ENCODE assay signal across 9 cellular contexts in genomic region chr6:68633654-68634502, GRCh38. TPM values are rescaled to one million over a fixed set of nuclear protein-coding genes. Genes with fewer than 3 reads are reported as not detected.
DNase-seq lines count a peak whose midpoint lies in the region; ATAC-seq, FAIRE-seq and TF ChIP-seq lines count a peak whose summit lies in the region.
"Had no signal": no experiment of that assay in that cellular context is flagged by ENCODE, and none has a peak within 500 bp of the region (broad histone marks: within the 10 kb centered on the region; RNA-seq: fewer than 3 reads in every experiment).

No MANE protein-coding gene starts in this region.

- no peak overlapping the region for H3K18ac ChIP-seq in mesenchymal stem cell (ENCODE audit: low read depth in 1 of 2, low read length in 2 of 2)

- in situ Hi-C loops in GM12878 (cut with MboI), result loop anchor here (10.0 to 25.0 kb wide), 2 partner anchors 331 to 1478 kb away; no protein-coding TSS in a partner anchor

- no peak overlapping the region for H3K27ac Mint-ChIP-seq in stimulated activated naive CD8-positive, alpha-beta T cell treated with anti-CD3 and anti-CD28 coated beads, Interleukin-15, Interleukin-2, amounts not matched to agents 100 ng/mL and 50 ng/mL, for 24 hours

- H3K9me3 ChIP-seq in GM12878 (replicated peaks; ENCODE audit: control insufficient read depth, insufficient read depth, low read length) (no peaks in the 10 kb centered on the region), mesenchymal stem cell (ENCODE audit: control insufficient read depth, low read length) (no peaks in the 10 kb centered on the region)

- BruUV-seq in GM12878 (replicated peaks; lab: Mats Ljungman, UMichigan), result no TSS peak

- H2BK15ac ChIP-seq in mesenchymal stem cell (ENCODE audit: low read depth, poor library complexity, severe bottlenecking), result no peak overlapping the region

- no peak overlapping the region for H3K14ac ChIP-seq in mesenchymal stem cell (ENCODE audit: low read length in 2 of 2)

- no peak for TF ChIP-seq CTCF in GM12878 (IDR thresholded peaks at IDR 0.05 in 2 of 3, conservative IDR thresholded peaks at IDR 0.05 in 1 of 3; ENCODE audit: control insufficient read depth in 2 of 3, extremely low read depth in 1 of 3, insufficient read depth in 1 of 3, low read depth in 3 of 3, low read length in 3 of 3)

- DNase-seq in stimulated activated naive CD8-positive, alpha-beta T cell treated with anti-CD3 and anti-CD28 coated beads, Interleukin-15, Interleukin-2, amounts not matched to agents 100 U/mL and 50 U/mL, for 24 hours, result no peak
- no peak for DNase-seq in GM12878 (ENCODE audit: low read depth, low spot score)
- DNase-seq in mesenchymal stem cell, result peak; percentile 6
- no peak for DNase-seq in NCI-H226
- DNase-seq in activated CD4-positive, alpha-beta T cell treated with anti-CD3 and anti-CD28 coated beads, Interleukin-2, amount 50 U/mL, for 48 hours, result no peak
- no peak for DNase-seq in foreskin melanocyte

- WGBS in GM12878 (ENCODE audit: insufficient coverage, insufficient replicate concordance, low lambda C conversion rate, missing lambda C conversion rate), result 16% methylated on average over 15 of the region's 15 CpGs
- 16% methylated on average over 8 of the region's 15 CpGs for whole genome bisulfite sequencing in mesenchymal stem cell

- TF ChIP-seq POLR2A in GM12878 (IDR thresholded peaks at IDR 0.05; ENCODE audit: low read depth, low read length), result no peak

- no peaks in the 10 kb centered on the region for H3K79me1 ChIP-seq in mesenchymal stem cell (replicated peaks; ENCODE audit: low read length, poor library complexity, severe bottlenecking)

- peak overlapping the region; percentile 82 for H3K4me2 ChIP-seq in GM12878 (ENCODE audit: control insufficient read depth, insufficient read depth)
- peak overlapping the region; percentile 98 for H3K4me2 ChIP-seq in mesenchymal stem cell (ENCODE audit: low read length, poor library complexity, severe bottlenecking)

- H3K4me1 ChIP-seq in GM12878 (ENCODE audit: control insufficient read depth, insufficient read depth, low read length) (no peaks in the 10 kb centered on the region), mesenchymal stem cell (ENCODE audit: control insufficient read depth, insufficient read depth, low read depth, low read length) (no peaks in the 10 kb centered on the region)

- H3K36me3 ChIP-seq in GM12878 (ENCODE audit: control insufficient read depth in 2 of 2, insufficient read depth in 2 of 2, low read length in 1 of 2), result no peaks in the 10 kb centered on the region
- H3K36me3 ChIP-seq in mesenchymal stem cell (ENCODE audit: control insufficient read depth in 1 of 2, insufficient read depth in 2 of 2, low read depth in 1 of 2, low read length in 2 of 2), result no peaks in the 10 kb centered on the region

- no peaks in the 10 kb centered on the region for H4K20me1 ChIP-seq in GM12878 (ENCODE audit: control insufficient read depth, insufficient read depth)

- no peak for FAIRE-seq in GM12878 (lab: Jason Lieb, UNC)

- H3K4me3 Mint-ChIP-seq in stimulated activated naive CD8-positive, alpha-beta T cell treated with anti-CD3 and anti-CD28 coated beads, Interleukin-15, Interleukin-2, amounts not matched to agents 100 ng/mL and 50 ng/mL, for 24 hours, result peak overlapping the region; percentile 71

- peaks cover 57% of the 10 kb centered on the region for H3K27me3 Mint-ChIP-seq in stimulated activated naive CD8-positive, alpha-beta T cell treated with anti-CD3 and anti-CD28 coated beads, Interleukin-15, Interleukin-2, amounts not matched to agents 100 ng/mL and 50 ng/mL, for 24 hours

- H4K8ac ChIP-seq in mesenchymal stem cell (ENCODE audit: low read length), result no peak overlapping the region

- H2BK5ac ChIP-seq in mesenchymal stem cell (ENCODE audit: low read depth, low read length, poor library complexity, severe bottlenecking), result no peak overlapping the region

- peaks cover 20% of the 10 kb centered on the region for H3K4me1 Mint-ChIP-seq in stimulated activated naive CD8-positive, alpha-beta T cell treated with anti-CD3 and anti-CD28 coated beads, Interleukin-15, Interleukin-2, amounts not matched to agents 100 ng/mL and 50 ng/mL, for 24 hours (ENCODE audit: low read depth)

- H3K4me3 ChIP-seq in GM12878 (no peak overlapping the region; the same call in 1 of the 2 replicates), mesenchymal stem cell (ENCODE audit: insufficient read depth in 1 of 2, low read depth in 1 of 2, low read length in 2 of 2) (peak overlapping the region; percentile 69 to 88)

- H3K27ac ChIP-seq in GM12878 (ENCODE audit: control insufficient read depth, insufficient read depth), result no peak overlapping the region
- no peak overlapping the region for H3K27ac ChIP-seq in mesenchymal stem cell (ENCODE audit: low read length, poor library complexity, severe bottlenecking)

- RAD21 ChIA-PET in GM12878 (lab: Charles Lee; ENCODE audit: unreplicated experiment), result no interaction called here

- H3K4ac ChIP-seq in mesenchymal stem cell (ENCODE audit: low read depth in 1 of 2, low read length in 2 of 2), result no peak overlapping the region

- no peaks in the 10 kb centered on the region for H3K9me3 Mint-ChIP-seq in stimulated activated naive CD8-positive, alpha-beta T cell treated with anti-CD3 and anti-CD28 coated beads, Interleukin-15, Interleukin-2, amounts not matched to agents 100 ng/mL and 50 ng/mL, for 24 hours

- no peak for ATAC-seq in stimulated activated naive CD8-positive, alpha-beta T cell treated with anti-CD3 and anti-CD28 coated beads, Interleukin-15, Interleukin-2, amounts not matched to agents 100 U/mL and 50 U/mL, for 24 hours
- ATAC-seq in GM12878 (no peak), GM21737 (IDR thresholded peaks at IDR 0.05; ENCODE audit: unreplicated experiment) (no peak)

- no peak overlapping the region for H3K9ac ChIP-seq in GM12878 (ENCODE audit: control insufficient read depth, insufficient read depth, low read length)
- peak overlapping the region; percentile 56 for H3K9ac ChIP-seq in mesenchymal stem cell (ENCODE audit: low read length)

- H2BK120ac ChIP-seq in mesenchymal stem cell (ENCODE audit: low read depth, low read length), result no peak overlapping the region

- H3K23ac ChIP-seq in mesenchymal stem cell (ENCODE audit: low read length in 2 of 2), result no peak overlapping the region

- SMC1A ChIA-PET in GM12878 (lab: Charles Lee; ENCODE audit: uncharacterized antibody, unreplicated experiment), result no interaction called here

- POLR2A ChIA-PET in GM12878 (lab: Charles Lee), result no interaction called here

- peaks cover 1 to 16% of the 10 kb centered on the region in 2 experiments for H3K27me3 ChIP-seq in GM12878 (replicated peaks in 1 of 2; ENCODE audit: control insufficient read depth in 2 of 2, insufficient read depth in 2 of 2, low read length in 1 of 2)
- H3K27me3 ChIP-seq in mesenchymal stem cell (ENCODE audit: control insufficient read depth in 1 of 2, insufficient read depth in 1 of 2, low read length in 2 of 2), result peaks cover 3 to 47% of the 10 kb centered on the region in 2 experiments

- H2AFZ ChIP-seq in GM12878 (ENCODE audit: control insufficient read depth, low read depth, low read length) (no peak overlapping the region; the same call in 1 of the 2 replicates), mesenchymal stem cell (ENCODE audit: low read depth, low read length) (no peak overlapping the region)

- CTCF ChIA-PET in GM12878 (lab: Yijun Ruan, JAX), result no interaction called here

- H3K79me2 ChIP-seq in GM12878 (ENCODE audit: control insufficient read depth, insufficient read depth, low read length), result no peaks in the 10 kb centered on the region

- no peak overlapping the region for H2AK5ac ChIP-seq in mesenchymal stem cell (ENCODE audit: low read length, severe bottlenecking)

- intact Hi-C loops in GM12878 (cut with micrococcal nuclease; ENCODE audit: unreplicated experiment), result no loop called here

- H2BK12ac ChIP-seq in mesenchymal stem cell (ENCODE audit: low read length in 2 of 2), result no peak overlapping the region

- H4K91ac ChIP-seq in mesenchymal stem cell (ENCODE audit: low read length), result no peak overlapping the region

- no peaks in the 10 kb centered on the region for H3K36me3 Mint-ChIP-seq in stimulated activated naive CD8-positive, alpha-beta T cell treated with anti-CD3 and anti-CD28 coated beads, Interleukin-15, Interleukin-2, amounts not matched to agents 100 ng/mL and 50 ng/mL, for 24 hours (ENCODE audit: low read depth)

- no peak for TF ChIP-seq EP300 in GM12878 (IDR thresholded peaks at IDR 0.05; ENCODE audit: borderline replicate concordance in 1 of 2, control insufficient read depth in 1 of 2, low read depth in 2 of 2, low read length in 2 of 2)

- no peak for TF ChIP-seq RAD21 in GM12878 (IDR thresholded peaks at IDR 0.05; ENCODE audit: insufficient read depth, low read depth, low read length)

TF ChIP-seq in GM12878, 131 proteins besides CTCF, POLR2A, EP300 and RAD21 (continues in another document):
- TF ChIP-seq LARP7 (IDR thresholded peaks at IDR 0.05) (no peak), USF2 (IDR thresholded peaks at IDR 0.05; ENCODE audit: borderline replicate concordance, low read depth, low read length) (no peak), MEF2A (IDR thresholded peaks at IDR 0.05; ENCODE audit: insufficient read depth, low read depth, low read length) (no peak), RCOR1 (conservative IDR thresholded peaks at IDR 0.05; ENCODE audit: low read depth, low read length) (no peak), NRF1 (conservative IDR thresholded peaks at IDR 0.05; ENCODE audit: low read depth, low read length) (no peak)

RNA-seq across cellular contexts. Expression of gene ADGRB3, which starts 1.2 kb away (rescaled TPM):
- 0.10 TPM in 1 of 2 replicates, not detected in the other for total RNA-seq in GM12878 (2013; cell fraction: nucleolus; rRNA removed)
- total RNA-seq in GM12878 (2014; rRNA removed), result 0.06 TPM in 1 of 2 replicates, not detected in the other
- total RNA-seq in GM12878 (2014; rRNA removed; fragmentation: Illumina TruSeq; extraction: Trizol), result not detected in 2 replicates
- total RNA-seq in GM12878 (2021), result not detected in 2 replicates
- polyA plus RNA-seq in GM12878 (2011; ENCODE audit: low read depth), result not detected
- not detected in 2 replicates for polyA plus RNA-seq in GM12878 (2011; rRNA removed)
- not detected in 2 replicates for polyA plus RNA-seq in GM12878 (2011; cell fraction: cytosol; rRNA removed)
- polyA plus RNA-seq in GM12878 (2011; cell fraction: nucleus; rRNA removed), result not detected in 2 replicates
- polyA plus RNA-seq in GM12878 (2012), result not detected in 2 replicates
- 0.03 TPM in 1 of 2 replicates, not detected in the other for polyA plus RNA-seq in GM12878 (2014; fragmentation: Illumina TruSeq; extraction: Trizol)
- not detected for polyA plus RNA-seq in GM12878 (2014; fragmentation: Nextera tagmentation; extraction: Ambion mirVana)
- polyA plus RNA-seq in GM12878 (2014; rRNA removed), result 0.03 TPM in 1 of 2 replicates, not detected in the other
- polyA plus RNA-seq in GM12878 (2016; fragmentation: Nextera tagmentation; extraction: Ambion mirVana), result not detected
- polyA minus RNA-seq in GM12878 (2011; rRNA and poly(A)+ RNA removed), result not detected in 2 replicates
- polyA minus RNA-seq in GM12878 (2011; cell fraction: cytosol; rRNA and poly(A)+ RNA removed), result not detected in 2 replicates
- not detected in 2 replicates for polyA minus RNA-seq in GM12878 (2011; cell fraction: nucleus; rRNA and poly(A)+ RNA removed)
- 0.40 TPM for polyA plus RNA-seq in mesenchymal stem cell (2013, experiment 1 of 2)
- polyA plus RNA-seq in mesenchymal stem cell (2013, experiment 2 of 2), result 0.47 TPM
- total RNA-seq: dermis microvascular lymphatic vessel endothelial cell had no signal
